In the genomic region with DNA sequence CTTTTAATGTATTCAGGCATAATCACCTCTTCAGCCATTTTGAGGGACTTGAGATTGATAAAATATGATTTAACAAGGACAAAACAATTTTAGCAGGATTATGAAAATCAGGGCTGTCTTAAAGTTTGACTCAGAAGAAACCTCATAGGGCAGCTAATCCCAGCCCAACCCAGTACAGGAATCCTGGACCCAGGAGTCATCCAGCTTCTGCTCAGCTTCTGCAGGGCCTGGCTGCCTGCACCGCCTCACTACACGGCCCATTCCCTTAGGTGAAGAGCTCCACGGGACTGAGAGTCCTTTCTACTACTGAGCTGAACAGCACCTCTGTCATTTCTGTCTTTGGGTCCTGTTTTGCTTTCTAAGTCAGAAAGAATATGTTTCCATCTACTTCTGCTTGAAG, we compare ENCODE assay signal across 24 cellular contexts. TPM values are rescaled to one million over a fixed set of nuclear protein-coding genes. Genes with fewer than 3 reads are reported as not detected.
DNase-seq lines count a peak whose midpoint lies in the region; ATAC-seq and TF ChIP-seq lines count a peak whose summit lies in the region.
"Had no signal": no experiment of that assay in that cellular context is flagged by ENCODE, and none has a peak within 500 bp of the region (broad histone marks: within the 10 kb centered on the region; RNA-seq: fewer than 3 reads in every experiment).

No MANE protein-coding gene starts in this region.

- H3K36me3 ChIP-seq in osteoblast (ENCODE audit: insufficient read depth, low read length) (peaks cover 12% of the 10 kb centered on the region), GM23338 (ENCODE audit: insufficient read depth) (no peaks in the 10 kb centered on the region)

- no peak overlapping the region for H3K4me2 ChIP-seq in osteoblast (ENCODE audit: insufficient read depth, low read length)
- H3K4me2 ChIP-seq in GM23338, result no peak overlapping the region

- ATAC-seq in SK-N-SH treated with all-trans-retinoic acid at 6 μM for 48 hours (peak; percentile 49), HG03442 (IDR thresholded peaks at IDR 0.05; ENCODE audit: unreplicated experiment) (no peak), HG03520 (IDR thresholded peaks at IDR 0.05; ENCODE audit: unreplicated experiment) (no peak), GM21723 (IDR thresholded peaks at IDR 0.05; ENCODE audit: unreplicated experiment) (no peak), GM23338 (no peak)
- ATAC-seq: activated T-helper 17 cell treated with anti-CD3 and anti-CD28 coated beads, Interleukin-2, amount 50 U/mL, for 72 hours; psoas muscle; stimulated activated naive CD8-positive, alpha-beta T cell treated with anti-CD3 and anti-CD28 coated beads, Interleukin-15, amount 100 ng/mL, for 72 hours had no signal

- H3K27ac Mint-ChIP-seq in GM23338, result no peak overlapping the region
- H3K27ac Mint-ChIP-seq: activated T-helper 17 cell treated with anti-CD3 and anti-CD28 coated beads, Interleukin-2, amount 50 U/mL, for 72 hours; stimulated activated naive CD8-positive, alpha-beta T cell treated with anti-CD3 and anti-CD28 coated beads, Interleukin-15, amount 100 ng/mL, for 72 hours had no signal

- no peak overlapping the region for H3K4me3 ChIP-seq in fibroblast of pulmonary artery (replicated peaks; ENCODE audit: low read depth, low read length)
- no peak overlapping the region for H3K4me3 ChIP-seq in osteoblast (ENCODE audit: insufficient read depth, low read length)
- no peak overlapping the region for H3K4me3 ChIP-seq in GM23338
- H3K4me3 ChIP-seq: psoas muscle, SJSA1 had no signal

- no peaks in the 10 kb centered on the region; the same call in 2 of the 3 replicates for H3K9me3 Mint-ChIP-seq in GM23338
- H3K9me3 Mint-ChIP-seq: activated T-helper 17 cell treated with anti-CD3 and anti-CD28 coated beads, Interleukin-2, amount 50 U/mL, for 72 hours; CD4-positive, alpha-beta memory T cell; stimulated activated naive CD8-positive, alpha-beta T cell treated with anti-CD3 and anti-CD28 coated beads, Interleukin-15, amount 100 ng/mL, for 72 hours had no signal

- H3K4me3 Mint-ChIP-seq in GM23338, result no peak overlapping the region
- H3K4me3 Mint-ChIP-seq: activated T-helper 17 cell treated with anti-CD3 and anti-CD28 coated beads, Interleukin-2, amount 50 U/mL, for 72 hours; CD4-positive, alpha-beta memory T cell; nephron; stimulated activated naive CD8-positive, alpha-beta T cell treated with anti-CD3 and anti-CD28 coated beads, Interleukin-15, amount 100 ng/mL, for 72 hours had no signal

- peaks cover 2% of the 10 kb centered on the region; the same call in 1 of the 3 replicates for H3K36me3 Mint-ChIP-seq in GM23338 (ENCODE audit: low read depth)

- H3K79me2 ChIP-seq in osteoblast (ENCODE audit: insufficient read depth, low read length), result peaks cover 52% of the 10 kb centered on the region
- no peaks in the 10 kb centered on the region for H3K79me2 ChIP-seq in GM23338 (replicated peaks; ENCODE audit: insufficient read depth)

- H3K27me3 Mint-ChIP-seq in GM23338 (ENCODE audit: insufficient read depth, low read depth, poor library complexity), result peaks cover 4% of the 10 kb centered on the region
- H3K27me3 Mint-ChIP-seq: activated T-helper 17 cell treated with anti-CD3 and anti-CD28 coated beads, Interleukin-2, amount 50 U/mL, for 72 hours; CD4-positive, alpha-beta memory T cell; stimulated activated naive CD8-positive, alpha-beta T cell treated with anti-CD3 and anti-CD28 coated beads, Interleukin-15, amount 100 ng/mL, for 72 hours had no signal

- no peaks in the 10 kb centered on the region for H3K4me1 ChIP-seq in osteoblast (ENCODE audit: insufficient read depth, low read length)
- H3K4me1 ChIP-seq in GM23338 (ENCODE audit: insufficient read depth), result peaks cover 9% of the 10 kb centered on the region
- H3K4me1 ChIP-seq: psoas muscle had no signal

- H3K27ac ChIP-seq in osteoblast (ENCODE audit: low read depth, low read length) (no peak overlapping the region), GM23338 (ENCODE audit: low read depth) (no peak overlapping the region)
- H3K27ac ChIP-seq: psoas muscle, SJSA1 had no signal

- peaks cover 11% of the 10 kb centered on the region for H3K4me1 Mint-ChIP-seq in GM23338
- H3K4me1 Mint-ChIP-seq: activated T-helper 17 cell treated with anti-CD3 and anti-CD28 coated beads, Interleukin-2, amount 50 U/mL, for 72 hours had no signal

- TF ChIP-seq CTCF in fibroblast of pulmonary artery (IDR thresholded peaks at IDR 0.05; ENCODE audit: low read length, missing control alignments) (no peak), osteoblast (IDR thresholded peaks at IDR 0.05; ENCODE audit: extremely low read depth, low read depth, low read length) (no peak), GM23338 (conservative IDR thresholded peaks at IDR 0.05; ENCODE audit: low read depth in 2 of 2) (no peak)

- H4K20me1 ChIP-seq in osteoblast (ENCODE audit: insufficient read depth, low read length) (peaks cover 19% of the 10 kb centered on the region), GM23338 (replicated peaks; ENCODE audit: insufficient read depth) (no peaks in the 10 kb centered on the region)

- H2AFZ ChIP-seq in osteoblast (ENCODE audit: low read length) (no peak overlapping the region), GM23338 (no peak overlapping the region)

- H3K9me2 ChIP-seq in GM23338 (ENCODE audit: insufficient read depth), result no peaks in the 10 kb centered on the region; the same call in none of the 2 replicates

- no peaks in the 10 kb centered on the region for H3K9me3 ChIP-seq in osteoblast (ENCODE audit: low read depth, low read length)
- H3K9me3 ChIP-seq: psoas muscle, SJSA1 had no signal

- DNase-seq in AG20443 (ENCODE audit: low spot score) (peak; percentile 81), fibroblast of pulmonary artery (ENCODE audit: low read depth) (peak; percentile 23), osteoblast (ENCODE audit: insufficient read length, low spot score, missing footprints) (peak; percentile 87), GM23338 (ENCODE audit: low spot score) (no peak)
- DNase-seq: ACHN; activated CD4-positive, alpha-beta T cell treated with anti-CD3 and anti-CD28 coated beads for 1 hour; amygdala; CD4-positive, alpha-beta memory T cell; DMS79 treated with DMSO at 0.1 percent for 48 hours; head of caudate nucleus; islet precursor cell; mesendoderm; NCI-H2029; NCI-H510A; psoas muscle; stimulated activated naive CD8-positive, alpha-beta T cell treated with anti-CD3 and anti-CD28 coated beads, Interleukin-15, amount 100 ng/mL, for 72 hours; T-helper 9 cell had no signal

- H3K27me3 ChIP-seq in osteoblast (ENCODE audit: insufficient read depth, low read length) (no peaks in the 10 kb centered on the region), GM23338 (ENCODE audit: insufficient read depth) (no peaks in the 10 kb centered on the region)
- H3K27me3 ChIP-seq: SJSA1 had no signal

- H3F3A ChIP-seq in GM23338 (replicated peaks; ENCODE audit: low read depth), result no peaks in the 10 kb centered on the region; the same call in 1 of the 2 replicates

TF ChIP-seq in SK-N-SH treated with all-trans-retinoic acid at 6 μM for 48 hours, 23 proteins besides CTCF, POLR2A, EP300 and RAD21 (continues in another document):
- TF ChIP-seq BACH2 (CRISPR knock-in tag; IDR thresholded peaks at IDR 0.05; ENCODE audit: borderline replicate concordance), result no peak

TF ChIP-seq in GM23338, 12 proteins besides CTCF, POLR2A, EP300 and RAD21 (continues in another document):
- TF ChIP-seq EZH2 (IDR thresholded peaks at IDR 0.05; ENCODE audit: low read depth, unreplicated experiment), result no peak
- no peak for TF ChIP-seq ZNF331 (CRISPR knock-in tag; IDR thresholded peaks at IDR 0.05; ENCODE audit: low read depth)
- no peak for TF ChIP-seq CREB1 (CRISPR knock-in tag; IDR thresholded peaks at IDR 0.05; ENCODE audit: low read depth)
- TF ChIP-seq JUNB (IDR thresholded peaks at IDR 0.05; ENCODE audit: unreplicated experiment), result no peak
- TF ChIP-seq NANOG (IDR thresholded peaks at IDR 0.05; ENCODE audit: borderline replicate concordance), result no peak
- TF ChIP-seq POLR2AphosphoS5 (IDR thresholded peaks at IDR 0.05; ENCODE audit: low read depth), result no peak

RNA-seq across cellular contexts. Expression of gene ARHGAP31, which starts 37.5 kb away (rescaled TPM):
- 41.5 and 56.5 TPM in 2 replicates for total RNA-seq in osteoblast
- 4.2 and 4.3 TPM in 2 replicates for total RNA-seq in GM23338 (2014; rRNA removed; shearing (Covaris generic))
- polyA plus RNA-seq in GM23338 (2016; fragmentation: Nextera tagmentation; extraction: Ambion mirVana), result 0.61 and 1.2 TPM in 2 replicates
